Comparison of ENCODE assay signal across 1 cellular context in genomic region chr11:706439-706956, GRCh38.
TF ChIP-seq lines count a peak whose summit lies in the region.

No MANE protein-coding gene starts in this region.

TF ChIP-seq in HepG2, 621 proteins besides CTCF, POLR2A, EP300 and RAD21 (continues in another document):
- TF ChIP-seq SAP130 (CRISPR knock-in tag; IDR thresholded peaks at IDR 0.05; ENCODE audit: low read depth) = no peak
- TF ChIP-seq RBFOX2 (IDR thresholded peaks at IDR 0.05; ENCODE audit: low read depth, low read length) = peak; percentile 68
- TF ChIP-seq ZNF225 (CRISPR knock-in tag; IDR thresholded peaks at IDR 0.05) = 0 out of 2 replicates have a peak, but pooled peaks have one; percentile 22
- no peak for TF ChIP-seq PRPF4 (IDR thresholded peaks at IDR 0.05; ENCODE audit: low read depth, low read length, poor library complexity, severe bottlenecking)
- TF ChIP-seq HNRNPLL (IDR thresholded peaks at IDR 0.05; ENCODE audit: low read depth, low read length, poor library complexity, severe bottlenecking) = peak; percentile 38
- TF ChIP-seq ZFP36L2 (CRISPR knock-in tag; IDR thresholded peaks at IDR 0.05) = 0 out of 2 replicates have a peak, but pooled peaks have one; percentile 9
- 0 out of 2 replicates have a peak, but pooled peaks have one; percentile 25 for TF ChIP-seq SATB2 (CRISPR knock-in tag; IDR thresholded peaks at IDR 0.05)
- TF ChIP-seq SOX6 (IDR thresholded peaks at IDR 0.05) = no peak
- TF ChIP-seq SOX6 (CRISPR knock-in tag; IDR thresholded peaks at IDR 0.05) = no peak
- no peak for TF ChIP-seq HOXA3 (CRISPR knock-in tag; IDR thresholded peaks at IDR 0.05)
- 0 out of 2 replicates have a peak, but pooled peaks have one; percentile 5 for TF ChIP-seq ZNF792 (CRISPR knock-in tag; IDR thresholded peaks at IDR 0.05)
- TF ChIP-seq ZNF879 (CRISPR knock-in tag; IDR thresholded peaks at IDR 0.05) = 0 out of 2 replicates have a peak, but pooled peaks have one; percentile 8
- TF ChIP-seq ZNF841 (CRISPR knock-in tag; IDR thresholded peaks at IDR 0.05; ENCODE audit: borderline replicate concordance) = no peak
- no peak for TF ChIP-seq ADNP (CRISPR knock-in tag; IDR thresholded peaks at IDR 0.05)
- peak; percentile 6; the same call in 1 of the 2 replicates for TF ChIP-seq ZNF7 (CRISPR knock-in tag; IDR thresholded peaks at IDR 0.05)
- no peak for TF ChIP-seq ZNF207 (IDR thresholded peaks at IDR 0.05; ENCODE audit: borderline replicate concordance)
- no peak for TF ChIP-seq MYNN (CRISPR knock-in tag; IDR thresholded peaks at IDR 0.05; ENCODE audit: low read depth)
- no peak for TF ChIP-seq CEBPB (IDR thresholded peaks at IDR 0.05; ENCODE audit: borderline replicate concordance, low read depth, low read length)
- TF ChIP-seq SNAPC5 (CRISPR knock-in tag; IDR thresholded peaks at IDR 0.05; ENCODE audit: borderline replicate concordance) = 0 out of 2 replicates have a peak, but pooled peaks have one; percentile 14
- no peak for TF ChIP-seq SP1 (IDR thresholded peaks at IDR 0.05)
- 0 out of 2 replicates have a peak, but pooled peaks have one; percentile 10 for TF ChIP-seq SP1 (CRISPR knock-in tag; IDR thresholded peaks at IDR 0.05)
- 0 out of 4 replicates have a peak, but pooled peaks of 1 of the 2 experiments have one; percentile 16 for TF ChIP-seq KLF16 (CRISPR knock-in tag; IDR thresholded peaks at IDR 0.05)
- 0 out of 2 replicates have a peak, but pooled peaks have one; percentile 47 for TF ChIP-seq ZNF850 (CRISPR knock-in tag; conservative IDR thresholded peaks at IDR 0.05)
- 0 out of 2 replicates have a peak, but pooled peaks have one; percentile 52 for TF ChIP-seq ZNF33A (CRISPR knock-in tag; IDR thresholded peaks at IDR 0.05; ENCODE audit: borderline replicate concordance)
- TF ChIP-seq RFX1 (IDR thresholded peaks at IDR 0.05) = no peak
- TF ChIP-seq POLR2AphosphoS5 (IDR thresholded peaks at IDR 0.05; ENCODE audit: low read depth, low read length) = 0 out of 2 replicates have a peak, but pooled peaks have one; percentile 25
- peak; percentile 36 for TF ChIP-seq PTBP1 (IDR thresholded peaks at IDR 0.05; ENCODE audit: low read depth, low read length, poor library complexity, severe bottlenecking)
- TF ChIP-seq ZNF282 (IDR thresholded peaks at IDR 0.05; ENCODE audit: partially characterized antibody) = no peak
- TF ChIP-seq CBFB (CRISPR knock-in tag; IDR thresholded peaks at IDR 0.05) = 0 out of 2 replicates have a peak, but pooled peaks have one; percentile 3
- no peak for TF ChIP-seq HOXD1 (CRISPR knock-in tag; IDR thresholded peaks at IDR 0.05)
- TF ChIP-seq ZNF34 (CRISPR knock-in tag; IDR thresholded peaks at IDR 0.05; ENCODE audit: borderline replicate concordance) = 0 out of 2 replicates have a peak, but pooled peaks have one; percentile 2
- 0 out of 2 replicates have a peak, but pooled peaks have one; percentile 12 for TF ChIP-seq MED13 (CRISPR knock-in tag; IDR thresholded peaks at IDR 0.05)
- no peak for TF ChIP-seq SRSF9 (IDR thresholded peaks at IDR 0.05; ENCODE audit: borderline replicate concordance, insufficient read depth, low read depth, low read length, poor library complexity, severe bottlenecking)
- TF ChIP-seq ZNF891 (CRISPR knock-in tag; IDR thresholded peaks at IDR 0.05) = no peak; the same call in none of the 2 replicates
- TF ChIP-seq AHR (CRISPR knock-in tag; IDR thresholded peaks at IDR 0.05) = no peak
- 0 out of 2 replicates have a peak, but pooled peaks have one; percentile 23 for TF ChIP-seq FOXO1 (CRISPR knock-in tag; IDR thresholded peaks at IDR 0.05)
- TF ChIP-seq, protein P1, sequence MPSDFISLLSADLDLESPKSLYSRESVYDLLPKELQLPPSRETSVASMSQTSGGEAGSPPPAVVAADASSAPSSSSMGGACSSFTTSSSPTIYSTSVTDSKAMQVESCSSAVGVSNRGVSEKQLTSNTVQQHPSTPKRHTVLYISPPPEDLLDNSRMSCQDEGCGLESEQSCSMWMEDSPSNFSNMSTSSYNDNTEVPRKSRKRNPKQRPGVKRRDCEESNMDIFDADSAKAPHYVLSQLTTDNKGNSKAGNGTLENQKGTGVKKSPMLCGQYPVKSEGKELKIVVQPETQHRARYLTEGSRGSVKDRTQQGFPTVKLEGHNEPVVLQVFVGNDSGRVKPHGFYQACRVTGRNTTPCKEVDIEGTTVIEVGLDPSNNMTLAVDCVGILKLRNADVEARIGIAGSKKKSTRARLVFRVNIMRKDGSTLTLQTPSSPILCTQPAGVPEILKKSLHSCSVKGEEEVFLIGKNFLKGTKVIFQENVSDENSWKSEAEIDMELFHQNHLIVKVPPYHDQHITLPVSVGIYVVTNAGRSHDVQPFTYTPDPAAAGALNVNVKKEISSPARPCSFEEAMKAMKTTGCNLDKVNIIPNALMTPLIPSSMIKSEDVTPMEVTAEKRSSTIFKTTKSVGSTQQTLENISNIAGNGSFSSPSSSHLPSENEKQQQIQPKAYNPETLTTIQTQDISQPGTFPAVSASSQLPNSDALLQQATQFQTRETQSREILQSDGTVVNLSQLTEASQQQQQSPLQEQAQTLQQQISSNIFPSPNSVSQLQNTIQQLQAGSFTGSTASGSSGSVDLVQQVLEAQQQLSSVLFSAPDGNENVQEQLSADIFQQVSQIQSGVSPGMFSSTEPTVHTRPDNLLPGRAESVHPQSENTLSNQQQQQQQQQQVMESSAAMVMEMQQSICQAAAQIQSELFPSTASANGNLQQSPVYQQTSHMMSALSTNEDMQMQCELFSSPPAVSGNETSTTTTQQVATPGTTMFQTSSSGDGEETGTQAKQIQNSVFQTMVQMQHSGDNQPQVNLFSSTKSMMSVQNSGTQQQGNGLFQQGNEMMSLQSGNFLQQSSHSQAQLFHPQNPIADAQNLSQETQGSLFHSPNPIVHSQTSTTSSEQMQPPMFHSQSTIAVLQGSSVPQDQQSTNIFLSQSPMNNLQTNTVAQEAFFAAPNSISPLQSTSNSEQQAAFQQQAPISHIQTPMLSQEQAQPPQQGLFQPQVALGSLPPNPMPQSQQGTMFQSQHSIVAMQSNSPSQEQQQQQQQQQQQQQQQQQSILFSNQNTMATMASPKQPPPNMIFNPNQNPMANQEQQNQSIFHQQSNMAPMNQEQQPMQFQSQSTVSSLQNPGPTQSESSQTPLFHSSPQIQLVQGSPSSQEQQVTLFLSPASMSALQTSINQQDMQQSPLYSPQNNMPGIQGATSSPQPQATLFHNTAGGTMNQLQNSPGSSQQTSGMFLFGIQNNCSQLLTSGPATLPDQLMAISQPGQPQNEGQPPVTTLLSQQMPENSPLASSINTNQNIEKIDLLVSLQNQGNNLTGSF (CRISPR knock-in tag; IDR thresholded peaks at IDR 0.05) = peak; percentile 15; the same call in 1 of the 2 replicates
- 0 out of 2 replicates have a peak, but pooled peaks have one; percentile 15 for TF ChIP-seq PRDM15 (CRISPR knock-in tag; IDR thresholded peaks at IDR 0.05)
- no peak for TF ChIP-seq YEATS2 (CRISPR knock-in tag; IDR thresholded peaks at IDR 0.05; ENCODE audit: borderline replicate concordance)
- peak; percentile 33; the same call in 1 of the 2 replicates for TF ChIP-seq ZKSCAN5 (CRISPR knock-in tag; IDR thresholded peaks at IDR 0.05)
- no peak for TF ChIP-seq MZF1 (CRISPR knock-in tag; IDR thresholded peaks at IDR 0.05; ENCODE audit: borderline replicate concordance)
- TF ChIP-seq CENPX (CRISPR knock-in tag; IDR thresholded peaks at IDR 0.05) = no peak
- no peak for TF ChIP-seq HOXA7 (CRISPR knock-in tag; IDR thresholded peaks at IDR 0.05)
- TF ChIP-seq RORA (CRISPR knock-in tag; IDR thresholded peaks at IDR 0.05) = no peak
- TF ChIP-seq SMARCC2 (IDR thresholded peaks at IDR 0.05) = no peak
- TF ChIP-seq E2F2 (CRISPR knock-in tag; IDR thresholded peaks at IDR 0.05; ENCODE audit: borderline replicate concordance) = peak; percentile 23; the same call in 1 of the 2 replicates
- peak; percentile 3 to 71; a peak in 1 of 4 replicates for TF ChIP-seq HMGXB4 (CRISPR knock-in tag; IDR thresholded peaks at IDR 0.05; ENCODE audit: borderline replicate concordance in 1 of 2, low read depth in 1 of 2)
- TF ChIP-seq PCBP1 (IDR thresholded peaks at IDR 0.05; ENCODE audit: borderline replicate concordance, low read depth, low read length) = peak; percentile 95; the same call in 1 of the 2 replicates
- no peak for TF ChIP-seq ZNF276 (CRISPR knock-in tag; IDR thresholded peaks at IDR 0.05; ENCODE audit: low read depth)
- 0 out of 2 replicates have a peak, but pooled peaks have one; percentile 9 for TF ChIP-seq ZSCAN31 (CRISPR knock-in tag; IDR thresholded peaks at IDR 0.05; ENCODE audit: low read depth)
- TF ChIP-seq FOXO4 (CRISPR knock-in tag; conservative IDR thresholded peaks at IDR 0.05) = no peak
- TF ChIP-seq ZNF274 (CRISPR knock-in tag; IDR thresholded peaks at IDR 0.05) = no peak
- TF ChIP-seq RFXAP (CRISPR knock-in tag; IDR thresholded peaks at IDR 0.05; ENCODE audit: borderline replicate concordance) = 0 out of 2 replicates have a peak, but pooled peaks have one; percentile 9
- TF ChIP-seq, protein P2, sequence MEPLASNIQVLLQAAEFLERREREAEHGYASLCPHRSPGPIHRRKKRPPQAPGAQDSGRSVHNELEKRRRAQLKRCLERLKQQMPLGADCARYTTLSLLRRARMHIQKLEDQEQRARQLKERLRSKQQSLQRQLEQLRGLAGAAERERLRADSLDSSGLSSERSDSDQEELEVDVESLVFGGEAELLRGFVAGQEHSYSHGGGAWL (CRISPR knock-in tag; IDR thresholded peaks at IDR 0.05) = peak; percentile 71; the same call in 1 of the 2 replicates
